In genomic region chr9:85402541-85402940, GRCh38 we compare ENCODE assay signal across 23 cellular contexts.
DNase-seq lines count a peak whose midpoint lies in the region; ATAC-seq and TF ChIP-seq lines count a peak whose summit lies in the region.
"Had no signal": no experiment of that assay in that cellular context is flagged by ENCODE, and none has a peak within 500 bp of the region (broad histone marks: within the 10 kb centered on the region; RNA-seq: fewer than 3 reads in every experiment).

No MANE protein-coding gene starts in this region.

- intact Hi-C loops in left cardiac atrium (cut with DNase I): no loop called here

- no peak overlapping the region for H3K4me3 ChIP-seq in endodermal cell (ENCODE audit: low read length)
- no peak overlapping the region for H3K4me3 ChIP-seq in mesenchymal stem cell (ENCODE audit: insufficient read depth in 1 of 2, low read depth in 1 of 2, low read length in 2 of 2)
- H3K4me3 ChIP-seq: Peyer's patch, SJSA1 had no signal

- peaks cover 21% of the 10 kb centered on the region for H3K4me1 Mint-ChIP-seq in endodermal cell

- DNase-seq in HT-29 (ENCODE audit: low spot score) (peak; percentile 27), endodermal cell (no peak), mesenchymal stem cell (no peak), renal cortical epithelial cell (ENCODE audit: low read depth) (peak; percentile 71), AG08395 (ENCODE audit: low spot score) (no peak), left cardiac atrium (no peak)
- DNase-seq: CD4-positive, alpha-beta T cell; COR-L47; DND-41; H7; HFFc6; KG1; NCI-H1105; NCI-H146; NCI-H2171; NCI-H345; NCI-H524; NCI-H82; Peyer's patch had no signal

- no peak overlapping the region for H3K23ac ChIP-seq in mesenchymal stem cell (ENCODE audit: low read length in 2 of 2)

- H2AFZ ChIP-seq in mesenchymal stem cell (ENCODE audit: low read depth, low read length): no peak overlapping the region

- H2BK120ac ChIP-seq in mesenchymal stem cell (ENCODE audit: low read depth, low read length): no peak overlapping the region

- no peak for ATAC-seq in GM21526 (IDR thresholded peaks at IDR 0.05; ENCODE audit: low FRiP score, unreplicated experiment)
- no peak for ATAC-seq in HG02938 (IDR thresholded peaks at IDR 0.05; ENCODE audit: unreplicated experiment)
- ATAC-seq in left cardiac atrium: no peak
- ATAC-seq: Right ventricle myocardium inferior had no signal

- H2BK5ac ChIP-seq in mesenchymal stem cell (ENCODE audit: low read depth, low read length, poor library complexity, severe bottlenecking): no peak overlapping the region

- H3K9ac ChIP-seq in endodermal cell (ENCODE audit: extremely low read depth, low read length, poor library complexity, severe bottlenecking) (no peak overlapping the region), mesenchymal stem cell (ENCODE audit: low read length) (no peak overlapping the region)

- H3K4me1 ChIP-seq in endodermal cell (ENCODE audit: control insufficient read depth, insufficient read depth, low read length) (peaks cover 6% of the 10 kb centered on the region), mesenchymal stem cell (ENCODE audit: control insufficient read depth, insufficient read depth, low read depth, low read length) (no peaks in the 10 kb centered on the region)
- H3K4me1 ChIP-seq: Peyer's patch, SJSA1 had no signal

- H3K36me3 Mint-ChIP-seq in endodermal cell (ENCODE audit: low read depth): no peaks in the 10 kb centered on the region

- H4K91ac ChIP-seq in mesenchymal stem cell (ENCODE audit: low read length): no peak overlapping the region

- H3K4me3 Mint-ChIP-seq in endodermal cell: no peak overlapping the region
- H3K4me3 Mint-ChIP-seq: CD4-positive, alpha-beta T cell; HFFc6 had no signal

- TF ChIP-seq CTCF in endodermal cell (conservative IDR thresholded peaks at IDR 0.05): no peak

- H3K27me3 ChIP-seq in endodermal cell (ENCODE audit: control insufficient read depth, insufficient read depth, low read length, poor library complexity, severe bottlenecking) (no peaks in the 10 kb centered on the region), mesenchymal stem cell (ENCODE audit: control insufficient read depth in 1 of 2, insufficient read depth in 1 of 2, low read length in 2 of 2) (no peaks in the 10 kb centered on the region)
- H3K27me3 ChIP-seq: Peyer's patch, SJSA1 had no signal

- H4K8ac ChIP-seq in mesenchymal stem cell (ENCODE audit: low read length): no peak overlapping the region

- peak overlapping the region; percentile 56 for H3K27ac Mint-ChIP-seq in endodermal cell
- H3K27ac Mint-ChIP-seq: CD4-positive, alpha-beta T cell; HFFc6 had no signal

- no peak overlapping the region for H3K4me2 ChIP-seq in mesenchymal stem cell (ENCODE audit: low read length, poor library complexity, severe bottlenecking)

- no peak overlapping the region for H3K18ac ChIP-seq in mesenchymal stem cell (ENCODE audit: low read depth in 1 of 2, low read length in 2 of 2)

- H2AK5ac ChIP-seq in mesenchymal stem cell (ENCODE audit: low read length, severe bottlenecking): no peak overlapping the region

- 57 to 82% methylated on average over 3 to 5 of the region's 5 CpGs for WGBS in endodermal cell (ENCODE audit: insufficient coverage in 1 of 2, insufficient read length in 1 of 2), 2 experiments
- 80% methylated on average over 5 of the region's 5 CpGs for WGBS in mesenchymal stem cell

- no peak overlapping the region for H2BK15ac ChIP-seq in mesenchymal stem cell (ENCODE audit: low read depth, poor library complexity, severe bottlenecking)

- no peaks in the 10 kb centered on the region for H3K9me3 ChIP-seq in endodermal cell (ENCODE audit: control insufficient read depth, low read length)
- H3K9me3 ChIP-seq in mesenchymal stem cell (ENCODE audit: control insufficient read depth, low read length): no peaks in the 10 kb centered on the region
- H3K9me3 ChIP-seq: Peyer's patch, SJSA1 had no signal

- H2BK12ac ChIP-seq in mesenchymal stem cell (ENCODE audit: low read length in 2 of 2): no peak overlapping the region

- H3K79me1 ChIP-seq in mesenchymal stem cell (replicated peaks; ENCODE audit: low read length, poor library complexity, severe bottlenecking): no peaks in the 10 kb centered on the region

- H3K27me3 Mint-ChIP-seq in endodermal cell (ENCODE audit: insufficient read depth): no peaks in the 10 kb centered on the region

- H3K27ac ChIP-seq in endodermal cell (ENCODE audit: low read depth, low read length) (no peak overlapping the region), mesenchymal stem cell (ENCODE audit: low read length, poor library complexity, severe bottlenecking) (peak overlapping the region; percentile 70)
- H3K27ac ChIP-seq: Peyer's patch, SJSA1 had no signal

- H3K9me3 Mint-ChIP-seq in endodermal cell: no peaks in the 10 kb centered on the region
- H3K9me3 Mint-ChIP-seq: CD4-positive, alpha-beta T cell had no signal

- no peaks in the 10 kb centered on the region for H3K36me3 ChIP-seq in endodermal cell (ENCODE audit: control insufficient read depth, insufficient read depth, low read length)
- H3K36me3 ChIP-seq in mesenchymal stem cell (ENCODE audit: control insufficient read depth in 1 of 2, insufficient read depth in 2 of 2, low read depth in 1 of 2, low read length in 2 of 2): no peaks in the 10 kb centered on the region
- H3K36me3 ChIP-seq: Peyer's patch, SJSA1 had no signal

- H3K4ac ChIP-seq in mesenchymal stem cell (ENCODE audit: low read depth in 1 of 2, low read length in 2 of 2): no peak overlapping the region

- no peak overlapping the region for H3K14ac ChIP-seq in mesenchymal stem cell (ENCODE audit: low read length in 2 of 2)

Comparison
In these comparisons a context has a peak if more than half of its experiments do, and no peak if none do; other contexts are left out.
1. DNase-seq: peak in HT-29 (single experiment) and renal cortical epithelial cell (single experiment); none in endodermal cell (single experiment), mesenchymal stem cell (single experiment), AG08395 (single experiment) and left cardiac atrium (single experiment).